ENCODE assay signal across 9 cellular contexts in the genomic region with DNA sequence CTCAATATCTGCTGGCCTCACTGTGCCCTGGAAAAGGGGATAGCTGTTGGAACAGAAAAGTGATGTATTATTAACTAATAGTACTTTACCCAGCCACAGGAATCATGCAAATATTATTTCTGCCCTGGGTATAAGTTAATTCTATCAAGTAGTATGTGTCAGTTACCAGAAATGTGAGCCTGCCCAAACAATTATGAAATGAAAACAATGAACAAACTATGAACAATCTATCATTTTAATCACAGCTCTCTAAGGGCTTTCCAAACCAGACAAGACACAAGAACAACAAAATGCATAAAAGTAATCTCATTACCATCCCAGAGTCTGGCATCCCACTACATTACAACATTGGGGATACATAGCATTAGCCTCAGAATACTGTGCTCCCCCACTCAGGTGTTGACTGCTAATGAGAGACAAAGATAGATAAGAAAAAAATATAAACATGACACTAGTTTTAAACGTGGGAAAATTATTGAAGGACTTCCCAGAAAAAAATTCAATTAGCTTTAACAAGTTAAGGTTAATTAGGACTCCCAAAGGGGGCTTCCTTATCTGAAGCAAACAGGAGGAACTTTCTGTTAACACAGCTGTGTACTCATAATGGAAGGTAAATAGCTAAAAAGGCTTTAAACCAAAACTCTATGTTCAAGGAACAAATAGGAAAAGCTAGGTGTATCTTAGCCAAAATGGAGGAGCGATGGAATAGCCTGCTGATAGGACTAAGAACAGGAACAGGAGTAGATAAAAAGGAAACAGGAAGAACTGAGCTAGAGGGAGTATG. TPM values are rescaled to one million over a fixed set of nuclear protein-coding genes. Genes with fewer than 3 reads are reported as not detected.
DNase-seq lines count a peak whose midpoint lies in the region; ATAC-seq, FAIRE-seq and TF ChIP-seq lines count a peak whose summit lies in the region.
"Had no signal": no experiment of that assay in that cellular context is flagged by ENCODE, and none has a peak within 500 bp of the region (broad histone marks: within the 10 kb centered on the region; RNA-seq: fewer than 3 reads in every experiment).

No MANE protein-coding gene starts in this region.

- no peak overlapping the region for H3K4ac ChIP-seq in IMR-90 (ENCODE audit: low read depth, low read length)

- peak overlapping the region in 7 of 8 donors; percentile 2 to 97 (median 79) for H3K27ac Mint-ChIP-seq in CD8-positive, alpha-beta memory T cell
- peak overlapping the region; percentile 22 for H3K27ac Mint-ChIP-seq in astrocyte (ENCODE audit: unreplicated experiment)
- H3K27ac Mint-ChIP-seq in natural killer cell treated with Interleukin-12 subunit alpha and Interleukin-12 subunit beta and Interleukin-15 and Interleukin-18, amount 100 ng/mL, for 72 hours: peak overlapping the region; percentile 19 to 69

- POLR2A ChIA-PET in CD8-positive, alpha-beta memory T cell (lab: Charles Lee): interaction anchor here (0.6 kb wide), 1 partner anchor 22 kb away, joined by 3 read pairs; no protein-coding TSS in a partner anchor
- POLR2A ChIA-PET in IMR-90 (lab: Charles Lee; ENCODE audit: unreplicated experiment): interaction anchor here (0.5 kb wide), 1 partner anchor 173 kb away, joined by 3 read pairs; no protein-coding TSS in a partner anchor

- BruUV-seq in IMR-90 (replicated peaks; lab: Mats Ljungman, UMichigan): no TSS peak

- no peak overlapping the region for H4K8ac ChIP-seq in IMR-90 (ENCODE audit: low read depth in 2 of 2, low read length in 2 of 2)

- H3K9me3 Mint-ChIP-seq in CD8-positive, alpha-beta memory T cell: no peaks in the 10 kb centered on the region
- H3K9me3 Mint-ChIP-seq in astrocyte (ENCODE audit: unreplicated experiment): no peaks in the 10 kb centered on the region
- no peaks in the 10 kb centered on the region for H3K9me3 Mint-ChIP-seq in natural killer cell treated with Interleukin-12 subunit alpha and Interleukin-12 subunit beta and Interleukin-15 and Interleukin-18, amount 100 ng/mL, for 72 hours

- no peak overlapping the region for H2BK120ac ChIP-seq in IMR-90 (ENCODE audit: low read depth, low read length)

- H3K9me3 ChIP-seq in CD8-positive, alpha-beta memory T cell (ENCODE audit: low read length): no peaks in the 10 kb centered on the region
- H3K9me3 ChIP-seq in IMR-90 (ENCODE audit: control insufficient read depth, insufficient read depth, low read length): no peaks in the 10 kb centered on the region
- no peaks in the 10 kb centered on the region for H3K9me3 ChIP-seq in astrocyte (ENCODE audit: insufficient read depth, low read depth, low read length)
- H3K9me3 ChIP-seq: spleen had no signal

- H3K36me3 Mint-ChIP-seq in CD8-positive, alpha-beta memory T cell: peaks cover 4 to 55% (median 11%) of the 10 kb centered on the region in 3 donors
- peaks cover 8% of the 10 kb centered on the region for H3K36me3 Mint-ChIP-seq in astrocyte (ENCODE audit: low read depth, unreplicated experiment)
- H3K36me3 Mint-ChIP-seq in natural killer cell treated with Interleukin-12 subunit alpha and Interleukin-12 subunit beta and Interleukin-15 and Interleukin-18, amount 100 ng/mL, for 72 hours: peaks cover 5% of the 10 kb centered on the region

- dilution Hi-C loops in IMR-90 (cut with HindIII; ENCODE audit: low sequenced_read_pairs, unreplicated experiment): no loop called here

- H3K4me3 ChIP-seq in CD8-positive, alpha-beta memory T cell (ENCODE audit: low read length): no peak overlapping the region
- H3K4me3 ChIP-seq in IMR-90 (ENCODE audit: insufficient read depth, low read depth, low read length): no peak overlapping the region
- H3K4me3 ChIP-seq in astrocyte (ENCODE audit: insufficient read depth, low read depth, low read length): no peak overlapping the region

- H3K4me2 ChIP-seq in IMR-90 (ENCODE audit: low read depth, low read length) (peak overlapping the region; percentile 12; the same call in 1 of the 2 replicates), astrocyte (ENCODE audit: low read length) (peak overlapping the region; percentile 19)

- H4K5ac ChIP-seq in IMR-90 (ENCODE audit: low read depth, low read length): no peak overlapping the region

- peaks cover 37% of the 10 kb centered on the region for H3K4me1 ChIP-seq in CD8-positive, alpha-beta memory T cell (ENCODE audit: insufficient read depth, low read length)
- H3K4me1 ChIP-seq in IMR-90 (ENCODE audit: control insufficient read depth, insufficient read depth, low read length): peaks cover 8% of the 10 kb centered on the region
- peaks cover 21% of the 10 kb centered on the region for H3K4me1 ChIP-seq in astrocyte (ENCODE audit: insufficient read depth, low read length)

- H3K36me3 ChIP-seq in CD8-positive, alpha-beta memory T cell (ENCODE audit: insufficient read depth, low read length): peaks cover 7% of the 10 kb centered on the region
- H3K36me3 ChIP-seq in IMR-90 (ENCODE audit: control insufficient read depth, insufficient read depth, low read length) (peaks cover 4% of the 10 kb centered on the region), astrocyte (ENCODE audit: insufficient read depth, low read length) (peaks cover 4% of the 10 kb centered on the region)

- H4K20me1 ChIP-seq in IMR-90 (ENCODE audit: insufficient read depth, low read length): peaks cover 36% of the 10 kb centered on the region; the same call in 1 of the 2 replicates
- peaks cover 60% of the 10 kb centered on the region for H4K20me1 ChIP-seq in astrocyte (ENCODE audit: insufficient read depth, low read length)

- H3K4me1 Mint-ChIP-seq in CD8-positive, alpha-beta memory T cell: peaks cover 61 to 72% (median 68%) of the 10 kb centered on the region in 3 donors
- H3K4me1 Mint-ChIP-seq in astrocyte (ENCODE audit: low read depth, unreplicated experiment): peaks cover 29% of the 10 kb centered on the region
- peaks cover 36 to 52% of the 10 kb centered on the region in 2 donors for H3K4me1 Mint-ChIP-seq in natural killer cell treated with Interleukin-12 subunit alpha and Interleukin-12 subunit beta and Interleukin-15 and Interleukin-18, amount 100 ng/mL, for 72 hours (ENCODE audit: low read depth in 2 of 2)

- no peak overlapping the region for H2BK15ac ChIP-seq in IMR-90 (ENCODE audit: low read depth, low read length)

- 0 out of 2 replicates have a peak, but pooled peaks cover 8% of the 10 kb centered on the region for H3K9me1 ChIP-seq in IMR-90 (ENCODE audit: insufficient read depth, low read length)

- H3K79me2 ChIP-seq in astrocyte (ENCODE audit: insufficient read depth, low read length): peaks cover 78% of the 10 kb centered on the region

- no peaks in the 10 kb centered on the region for H3K27me3 ChIP-seq in CD8-positive, alpha-beta memory T cell (ENCODE audit: insufficient read depth, low read length, poor library complexity, severe bottlenecking)
- H3K27me3 ChIP-seq in IMR-90 (ENCODE audit: control insufficient read depth, insufficient read depth, low read length) (no peaks in the 10 kb centered on the region), astrocyte (ENCODE audit: insufficient read depth, low read length) (no peaks in the 10 kb centered on the region)
- H3K27me3 ChIP-seq: spleen had no signal

- no peak overlapping the region for H2AK5ac ChIP-seq in IMR-90 (ENCODE audit: low read depth, low read length)

- no peak for FAIRE-seq in astrocyte (lab: Jason Lieb, UNC)

- no peak overlapping the region for H2BK5ac ChIP-seq in IMR-90 (ENCODE audit: low read depth, low read length, poor library complexity, severe bottlenecking)

- ATAC-seq in IMR-90 (ENCODE audit: low read depth) (no peak), GM19467 (IDR thresholded peaks at IDR 0.05; ENCODE audit: unreplicated experiment) (no peak)
- ATAC-seq in natural killer cell treated with Interleukin-12 subunit alpha and Interleukin-12 subunit beta and Interleukin-15 and Interleukin-18, amount 100 ng/mL, for 72 hours: no peak

- H3K27ac ChIP-seq in CD8-positive, alpha-beta memory T cell (ENCODE audit: low read depth, low read length): peak overlapping the region; percentile 0
- H3K27ac ChIP-seq in IMR-90 (ENCODE audit: insufficient read depth, low read length) (no peak overlapping the region), astrocyte (ENCODE audit: low read depth, low read length) (no peak overlapping the region)

- H3K9ac ChIP-seq in IMR-90 (ENCODE audit: low read depth, low read length): no peak overlapping the region
- H3K9ac ChIP-seq in astrocyte (ENCODE audit: low read length): peak overlapping the region; percentile 33

- CTCF ChIA-PET in CD8-positive, alpha-beta memory T cell (lab: Charles Lee): interaction anchor here (0.9 to 2.4 kb wide), 4 partner anchors 8 to 42 kb away, joined by 3 to 15 read pairs (median 8); a partner anchor contains a TSS
- CTCF ChIA-PET in IMR-90 (lab: Yijun Ruan, JAX): interaction anchor here (2.2 kb wide), 1 partner anchor 17 kb away, joined by 5 read pairs; no protein-coding TSS in a partner anchor

- WGBS in IMR-90 (ENCODE audit: extremely low coverage in 2 of 2, insufficient read length in 1 of 2), 2 experiments: no CpG with 5 or more reads among the region's 2 CpGs

- no peaks in the 10 kb centered on the region for H3K27me3 Mint-ChIP-seq in CD8-positive, alpha-beta memory T cell
- H3K27me3 Mint-ChIP-seq in astrocyte (ENCODE audit: low read depth, unreplicated experiment): no peaks in the 10 kb centered on the region
- H3K27me3 Mint-ChIP-seq in natural killer cell treated with Interleukin-12 subunit alpha and Interleukin-12 subunit beta and Interleukin-15 and Interleukin-18, amount 100 ng/mL, for 72 hours: no peaks in the 10 kb centered on the region

- no peak overlapping the region for H3K18ac ChIP-seq in IMR-90 (ENCODE audit: low read depth, low read length)

- no peak for TF ChIP-seq POLR2A in IMR-90 (IDR thresholded peaks at IDR 0.05; ENCODE audit: low read depth, low read length)

- peaks cover 26 to 67% of the 10 kb centered on the region in 2 experiments for H3K79me1 ChIP-seq in IMR-90 (ENCODE audit: low read depth in 1 of 2, low read length in 2 of 2)

- no peak for DNase-seq in CD8-positive, alpha-beta memory T cell
- DNase-seq in IMR-90 (no peak), astrocyte (ENCODE audit: low read depth) (no peak), GOT3 (lab: John Stamatoyannopoulos, UW) (no peak), 8988T (no peak)
- DNase-seq in natural killer cell treated with Interleukin-12 subunit alpha and Interleukin-12 subunit beta and Interleukin-15 and Interleukin-18, amount 100 ng/mL, for 72 hours (ENCODE audit: low spot score): no peak
- DNase-seq: NCI-H1417, spleen had no signal

- intact Hi-C loops in IMR-90 (cut with micrococcal nuclease): no loop called here

- H2AFZ ChIP-seq in IMR-90 (replicated peaks; ENCODE audit: low read length, poor library complexity): no peak overlapping the region
- no peak overlapping the region for H2AFZ ChIP-seq in astrocyte (ENCODE audit: low read depth, low read length)

- H3K14ac ChIP-seq in IMR-90 (replicated peaks; ENCODE audit: low read depth, low read length): no peak overlapping the region

- TF ChIP-seq RAD21 in IMR-90 (IDR thresholded peaks at IDR 0.05; ENCODE audit: low read length): no peak

- in situ Hi-C loops in IMR-90 (cut with MboI; ENCODE audit: low sequenced_read_pairs): no loop called here

- no peak overlapping the region for H4K91ac ChIP-seq in IMR-90 (ENCODE audit: insufficient read depth, low read depth, low read length)

- no peak for TF ChIP-seq CTCF in IMR-90 (conservative IDR thresholded peaks at IDR 0.05; ENCODE audit: low read depth, low read length)
- no peak for TF ChIP-seq CTCF in astrocyte (IDR thresholded peaks at IDR 0.05; ENCODE audit: insufficient read depth, low read depth, low read length)

- H3K56ac ChIP-seq in IMR-90 (ENCODE audit: extremely low read depth, insufficient read depth, low read length): no peak overlapping the region

- H2BK20ac ChIP-seq in IMR-90 (ENCODE audit: low read depth, low read length): no peak overlapping the region

- H2AK9ac ChIP-seq in IMR-90 (replicated peaks; ENCODE audit: low read depth, low read length, poor library complexity): no peak overlapping the region

- peak overlapping the region; percentile 48 to 98 (median 93) for H3K4me3 Mint-ChIP-seq in CD8-positive, alpha-beta memory T cell
- peak overlapping the region; percentile 96 for H3K4me3 Mint-ChIP-seq in astrocyte (ENCODE audit: unreplicated experiment)
- peak overlapping the region; percentile 98 for H3K4me3 Mint-ChIP-seq in natural killer cell treated with Interleukin-12 subunit alpha and Interleukin-12 subunit beta and Interleukin-15 and Interleukin-18, amount 100 ng/mL, for 72 hours

- no peak overlapping the region for H3K23ac ChIP-seq in IMR-90 (ENCODE audit: low read depth, low read length)

RNA-seq across cellular contexts. Expression of a gene that starts 3.3 kb away (rescaled TPM):
- total RNA-seq in CD8-positive, alpha-beta memory T cell: 10 to 100 TPM; 31.2 to 32.9 TPM
- 91.7 TPM for polyA plus RNA-seq in CD8-positive, alpha-beta memory T cell
- 12.2 and 17.6 TPM in 2 replicates for total RNA-seq in IMR-90 (2012; rRNA removed)
- polyA plus RNA-seq in IMR-90 (2012; rRNA removed): 29.9 and 30.4 TPM in 2 replicates
- polyA plus RNA-seq in IMR-90 (2012; cell fraction: cytosol; rRNA removed): 21.1 and 22.7 TPM in 2 replicates
- polyA plus RNA-seq in IMR-90 (2012; cell fraction: nucleus; rRNA removed; ENCODE audit: low replicate concordance): 90.6 and 91.2 TPM in 2 replicates
- total RNA-seq in astrocyte: 54.5 and 54.6 TPM in 2 replicates
- total RNA-seq in natural killer cell treated with Interleukin-12 subunit alpha and Interleukin-12 subunit beta and Interleukin-15 and Interleukin-18, amount 100 ng/mL, for 72 hours: 10 to 100 TPM; 51.3 to 52.0 TPM

RNA-seq across cellular contexts. Expression of a gene that starts 41.6 kb away (rescaled TPM):
- 10 to 100 TPM; 11.6 to 12.5 TPM for total RNA-seq in CD8-positive, alpha-beta memory T cell
- 9.3 TPM for polyA plus RNA-seq in CD8-positive, alpha-beta memory T cell
- 12.8 and 13.3 TPM in 2 replicates for total RNA-seq in IMR-90 (2012; rRNA removed)
- polyA plus RNA-seq in IMR-90 (2012; rRNA removed): 9.0 and 11.0 TPM in 2 replicates
- polyA plus RNA-seq in IMR-90 (2012; cell fraction: cytosol; rRNA removed): 4.3 and 5.3 TPM in 2 replicates
- 4.1 and 11.0 TPM in 2 replicates for polyA plus RNA-seq in IMR-90 (2012; cell fraction: nucleus; rRNA removed; ENCODE audit: low replicate concordance)
- 28.7 and 30.7 TPM in 2 replicates for total RNA-seq in astrocyte
- total RNA-seq in natural killer cell treated with Interleukin-12 subunit alpha and Interleukin-12 subunit beta and Interleukin-15 and Interleukin-18, amount 100 ng/mL, for 72 hours: 10 to 100 TPM in 1 of 2 donors, 1 to 10 TPM in 1; 8.7 to 10.4 TPM

Comparison
In these comparisons a context has a peak if more than half of its experiments do, and no peak if none do; other contexts are left out.
1. H3K27ac Mint-ChIP-seq: peak in every context shown above with its lines; median percentile 79 in CD8-positive, alpha-beta memory T cell; 44 in natural killer cell treated with Interleukin-12 subunit alpha and Interleukin-12 subunit beta and Interleukin-15 and Interleukin-18, amount 100 ng/mL, for 72 hours; 22 in astrocyte.